In the genomic region with DNA sequence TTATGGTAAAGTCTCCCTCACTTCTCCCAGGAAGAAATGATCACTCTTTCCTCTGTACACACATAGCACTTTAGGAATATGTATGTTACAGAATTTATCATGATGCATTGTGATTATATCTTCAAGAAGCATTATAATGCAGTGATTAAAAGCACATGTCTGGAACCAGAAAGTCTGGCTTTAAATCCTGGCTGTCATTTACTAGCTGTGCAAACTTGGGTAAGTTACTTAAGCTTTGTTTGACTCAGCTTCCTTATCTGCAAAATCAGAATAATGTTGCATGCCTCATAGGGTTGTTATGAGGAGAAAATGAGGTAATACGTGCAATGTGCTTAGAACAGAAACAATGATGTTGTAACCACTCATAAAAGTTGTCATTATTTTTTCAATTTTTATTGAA, we compare ENCODE assay signal across 27 cellular contexts.
DNase-seq lines count a peak whose midpoint lies in the region; ATAC-seq and TF ChIP-seq lines count a peak whose summit lies in the region.
"Had no signal": no experiment of that assay in that cellular context is flagged by ENCODE, and none has a peak within 500 bp of the region (broad histone marks: within the 10 kb centered on the region; RNA-seq: fewer than 3 reads in every experiment).

No MANE protein-coding gene starts in this region.

- TF ChIP-seq CTCF in NB4 (IDR thresholded peaks at IDR 0.05; ENCODE audit: low read depth, low read length) (no peak), GM13977 (IDR thresholded peaks at IDR 0.05; ENCODE audit: extremely low read depth, insufficient read depth, missing control alignments) (no peak)

- no peak overlapping the region for H3K27ac Mint-ChIP-seq in activated naive CD4-positive, alpha-beta T cell treated with anti-CD3 and anti-CD28 coated beads, Interleukin-2, amount 50 U/mL, for 72 hours
- H3K27ac Mint-ChIP-seq: activated CD4-positive, alpha-beta T cell treated with anti-CD3 and anti-CD28 coated beads, Interleukin-2, amount 10 ng/mL, durations not matched to agents 24 days and 14 days; activated naive CD8-positive, alpha-beta T cell; WTC11 had no signal

- no peak for TF ChIP-seq POLR2A in NB4 (IDR thresholded peaks at IDR 0.05; ENCODE audit: extremely low read depth, insufficient read length)

- in situ Hi-C loops in GM13977 (cut with MboI; ENCODE audit: low pct_unique_long_range_greater_than_20kb, low sequenced_read_pairs, unreplicated experiment), result no loop called here

- DNase-seq in EL, result peak; percentile 24
- peak; percentile 14 for DNase-seq in NB4 (ENCODE audit: low read depth)
- DNase-seq in amniotic epithelial cell (ENCODE audit: low read depth), result peak; percentile 21
- DNase-seq in iris pigment epithelial cell (ENCODE audit: low read depth), result peak; percentile 1
- no peak for DNase-seq in T-helper 9 cell
- DNase-seq in activated naive CD4-positive, alpha-beta T cell treated with anti-CD3 and anti-CD28 coated beads, Interleukin-2, amount 50 U/mL, for 72 hours (ENCODE audit: low spot score in 2 of 2), result no peak
- DNase-seq in GM13977 (ENCODE audit: low spot score), result no peak
- DNase-seq: activated CD4-positive, alpha-beta T cell treated with anti-CD3 and anti-CD28 coated beads, Interleukin-2, amount 10 ng/mL, durations not matched to agents 24 days and 14 days; activated effector memory CD4-positive, alpha-beta T cell treated with Interleukin-2 at 50 U/mL for 16 hours; DMS79; hypothalamus; KG1; mesenchymal stem cell; MM.1S; NCI-H1436; NCI-H345; NCI-H69; SJCRH30; small intestine; stimulated activated CD4-positive, alpha-beta T cell treated with anti-CD3 and anti-CD28 coated beads, Interleukin-1b, Interleukin-23, amount 100 ng/mL, for 48 hours; stimulated activated naive CD4-positive, alpha-beta T cell treated with Interleukin-2 at 50 U/mL for 16 hours; T-helper 1 cell had no signal

- no peak for ATAC-seq in activated naive CD4-positive, alpha-beta T cell treated with anti-CD3 and anti-CD28 coated beads, Interleukin-2, amount 50 U/mL, for 72 hours
- no peak for ATAC-seq in GM19328 (IDR thresholded peaks at IDR 0.05; ENCODE audit: unreplicated experiment)
- ATAC-seq: Panc1, WTC11 had no signal

- no peaks in the 10 kb centered on the region for H3K9me3 Mint-ChIP-seq in activated naive CD4-positive, alpha-beta T cell treated with anti-CD3 and anti-CD28 coated beads, Interleukin-2, amount 50 U/mL, for 72 hours
- H3K9me3 Mint-ChIP-seq: activated CD4-positive, alpha-beta T cell treated with anti-CD3 and anti-CD28 coated beads, Interleukin-2, amount 10 ng/mL, durations not matched to agents 24 days and 14 days; WTC11 had no signal

- no peaks in the 10 kb centered on the region for H3K36me3 Mint-ChIP-seq in activated naive CD4-positive, alpha-beta T cell treated with anti-CD3 and anti-CD28 coated beads, Interleukin-2, amount 50 U/mL, for 72 hours
- H3K36me3 Mint-ChIP-seq: activated naive CD8-positive, alpha-beta T cell; WTC11 had no signal

- no peak overlapping the region for H3K4me3 ChIP-seq in NB4 (ENCODE audit: low read depth, low read length)
- H3K4me3 ChIP-seq: SJCRH30, suprapubic skin had no signal

Comparison
In these comparisons a context has a peak if more than half of its experiments do, and no peak if none do; other contexts are left out.
1. DNase-seq: peak in EL (single experiment), NB4 (single experiment), amniotic epithelial cell (single experiment) and iris pigment epithelial cell (single experiment); none in T-helper 9 cell (single experiment), activated naive CD4-positive, alpha-beta T cell treated with anti-CD3 and anti-CD28 coated beads, Interleukin-2, amount 50 U/mL, for 72 hours (0 of 2) and GM13977 (single experiment).